Comparison of ENCODE assay signal across 9 cellular contexts in the genomic region with DNA sequence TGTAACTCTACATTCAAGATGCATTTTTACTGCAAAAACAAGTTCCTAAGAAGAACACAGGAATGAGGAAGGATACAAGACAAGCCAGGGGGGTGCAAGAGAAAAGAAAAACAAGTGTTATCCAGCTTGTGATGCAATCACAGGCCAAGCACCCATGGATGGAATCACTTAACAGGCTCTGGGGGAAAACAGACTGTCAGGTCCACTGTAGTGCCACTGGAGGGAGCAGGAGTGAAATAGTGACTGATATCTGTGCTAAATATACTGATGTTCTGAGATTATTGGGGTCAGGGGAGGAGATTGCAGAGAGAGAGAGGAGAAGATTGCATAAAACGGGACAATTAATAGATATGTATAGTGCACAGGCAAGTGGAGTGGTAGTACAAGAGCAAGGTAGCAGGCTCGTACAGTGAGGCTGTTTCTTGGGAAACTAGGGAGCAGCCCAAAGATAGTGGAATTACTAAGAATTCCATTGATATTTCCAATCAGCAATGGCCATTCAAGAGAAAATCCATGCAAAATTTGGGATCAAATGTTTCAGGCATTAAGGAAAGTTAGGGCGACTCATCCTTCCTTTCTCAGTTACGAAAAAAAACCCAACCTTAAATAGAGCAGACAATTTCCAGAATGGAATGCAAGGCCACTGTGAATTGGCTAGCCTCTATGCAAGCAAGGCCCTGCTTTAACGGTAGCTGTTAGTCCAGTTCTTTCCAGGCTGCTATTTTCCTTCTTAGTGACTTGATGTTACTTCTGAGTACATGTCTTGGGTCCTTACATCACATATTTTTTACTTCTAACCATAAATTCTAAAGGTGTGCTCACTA. TPM values are rescaled to one million over a fixed set of nuclear protein-coding genes. Genes with fewer than 3 reads are reported as not detected.
DNase-seq lines count a peak whose midpoint lies in the region; ATAC-seq and TF ChIP-seq lines count a peak whose summit lies in the region.
"Had no signal": no experiment of that assay in that cellular context is flagged by ENCODE, and none has a peak within 500 bp of the region (broad histone marks: within the 10 kb centered on the region; RNA-seq: fewer than 3 reads in every experiment).

No MANE protein-coding gene starts in this region.

- H3K9me3 Mint-ChIP-seq in GM23338 = peaks cover 9% of the 10 kb centered on the region
- peaks cover 4 to 8% of the 10 kb centered on the region in 2 donors for H3K9me3 Mint-ChIP-seq in stimulated activated naive B cell treated with anti-CD40 and anti-IgM and Interleukin-4, amounts not matched to agents 10 μg/mL and 1 μg/mL and 100 μg/mL, for 72 hours

- H3K4me3 Mint-ChIP-seq in GM23338 = no peak overlapping the region
- no peak overlapping the region for H3K4me3 Mint-ChIP-seq in stimulated activated naive B cell treated with anti-CD40 and anti-IgM and Interleukin-4, amounts not matched to agents 10 μg/mL and 1 μg/mL and 100 μg/mL, for 72 hours

- peaks cover 5% of the 10 kb centered on the region; the same call in 2 of the 3 replicates for H3K4me1 Mint-ChIP-seq in GM23338
- H3K4me1 Mint-ChIP-seq in stimulated activated naive B cell treated with anti-CD40 and anti-IgM and Interleukin-4, amounts not matched to agents 10 μg/mL and 1 μg/mL and 100 μg/mL, for 72 hours = peaks cover 0 to 3% of the 10 kb centered on the region in 2 donors
- H3K4me1 Mint-ChIP-seq: naive B cell had no signal

- H4K20me1 ChIP-seq in GM23338 (replicated peaks; ENCODE audit: insufficient read depth) (no peaks in the 10 kb centered on the region), OCI-LY7 (ENCODE audit: insufficient read depth, low read length) (no peaks in the 10 kb centered on the region)

- no peaks in the 10 kb centered on the region for H3K27me3 Mint-ChIP-seq in GM23338 (ENCODE audit: insufficient read depth, low read depth, poor library complexity)
- peaks cover 9 to 15% of the 10 kb centered on the region in 2 donors for H3K27me3 Mint-ChIP-seq in stimulated activated naive B cell treated with anti-CD40 and anti-IgM and Interleukin-4, amounts not matched to agents 10 μg/mL and 1 μg/mL and 100 μg/mL, for 72 hours

- H3K4me2 ChIP-seq in GM23338 (no peak overlapping the region), OCI-LY7 (ENCODE audit: low read length) (no peak overlapping the region)

- intact Hi-C loops in OCI-LY7 (cut with micrococcal nuclease; ENCODE audit: unreplicated experiment) = no loop called here

- H3K36me3 ChIP-seq in GM23338 (ENCODE audit: insufficient read depth) (no peaks in the 10 kb centered on the region), OCI-LY7 (ENCODE audit: insufficient read depth, low read length) (no peaks in the 10 kb centered on the region)

- BruUV-seq in OCI-LY7 (replicated peaks; lab: Mats Ljungman, UMichigan) = no TSS peak

- no peaks in the 10 kb centered on the region; the same call in 2 of the 3 replicates for H3K36me3 Mint-ChIP-seq in GM23338 (ENCODE audit: low read depth)
- no peaks in the 10 kb centered on the region for H3K36me3 Mint-ChIP-seq in stimulated activated naive B cell treated with anti-CD40 and anti-IgM and Interleukin-4, amounts not matched to agents 10 μg/mL and 1 μg/mL and 100 μg/mL, for 72 hours
- H3K36me3 Mint-ChIP-seq: naive B cell had no signal

- H3K27me3 ChIP-seq in GM23338 (ENCODE audit: insufficient read depth) = no peaks in the 10 kb centered on the region

- POLR2A ChIA-PET in OCI-LY7 (lab: Charles Lee) = interaction anchor here (2.7 kb wide), 1 partner anchor 146 kb away, joined by 30 read pairs; no protein-coding TSS in a partner anchor

- TF ChIP-seq CTCF in GM23338 (conservative IDR thresholded peaks at IDR 0.05; ENCODE audit: low read depth in 2 of 2) (peak; percentile 74 to 79), OCI-LY7 (conservative IDR thresholded peaks at IDR 0.05; ENCODE audit: low read length) (peak; percentile 55; the same call in 1 of the 2 replicates)

- no peaks in the 10 kb centered on the region for H3F3A ChIP-seq in GM23338 (replicated peaks; ENCODE audit: low read depth)

- H3K27ac ChIP-seq in GM23338 (ENCODE audit: low read depth) (0 out of 2 replicates have a peak overlapping the region, but pooled peaks have one; percentile 12), OCI-LY7 (ENCODE audit: low read depth, low read length, poor library complexity, severe bottlenecking) (no peak overlapping the region)

- CTCF ChIA-PET in OCI-LY7 (lab: Charles Lee; ENCODE audit: unreplicated experiment) = interaction anchor here (1.5 to 2.7 kb wide), 2 partner anchors 144 to 145 kb away, joined by 4 to 25 read pairs; no protein-coding TSS in a partner anchor

- no peaks in the 10 kb centered on the region for H3K9me2 ChIP-seq in GM23338 (ENCODE audit: insufficient read depth)
- no peaks in the 10 kb centered on the region for H3K9me2 ChIP-seq in OCI-LY7 (ENCODE audit: insufficient read depth, low read length)

- no peak for TF ChIP-seq POLR2A in erythroblast (IDR thresholded peaks at IDR 0.05; ENCODE audit: low read length)

- H3K79me2 ChIP-seq in GM23338 (replicated peaks; ENCODE audit: insufficient read depth) = no peaks in the 10 kb centered on the region
- no peaks in the 10 kb centered on the region for H3K79me2 ChIP-seq in OCI-LY7 (ENCODE audit: insufficient read depth, low read depth, low read length)

- DNase-seq in GM23338 (ENCODE audit: low spot score) (peak; percentile 79), OCI-LY7 (ENCODE audit: low spot score) (peak; percentile 28), fibroblast of peridontal ligament (ENCODE audit: extremely low read depth) (peak; percentile 85), retina (peak; percentile 17), NCI-H1694 (lab: John Stamatoyannopoulos, UW) (no peak), erythroblast (lab: John Stamatoyannopoulos, UW) (no peak), hippocampal formation (lab: John Stamatoyannopoulos, UW) (no peak)
- no peak for DNase-seq in stimulated activated naive B cell treated with anti-CD40 and anti-IgM and Interleukin-4, amounts not matched to agents 10 μg/mL and 1 μg/mL and 100 μg/mL, for 72 hours
- DNase-seq: naive B cell had no signal

- H2AFZ ChIP-seq in GM23338 = peak overlapping the region; percentile 49; the same call in 1 of the 2 replicates
- H2AFZ ChIP-seq in OCI-LY7 (ENCODE audit: low read length) = no peak overlapping the region

- H3K4me3 ChIP-seq in GM23338 (no peak overlapping the region), OCI-LY7 (ENCODE audit: low read depth, low read length, poor library complexity, severe bottlenecking) (no peak overlapping the region)

- H3K27ac Mint-ChIP-seq in GM23338 = peak overlapping the region; percentile 57
- no peak overlapping the region for H3K27ac Mint-ChIP-seq in stimulated activated naive B cell treated with anti-CD40 and anti-IgM and Interleukin-4, amounts not matched to agents 10 μg/mL and 1 μg/mL and 100 μg/mL, for 72 hours
- H3K27ac Mint-ChIP-seq: naive B cell had no signal

- no peaks in the 10 kb centered on the region for H3K9me3 ChIP-seq in OCI-LY7 (ENCODE audit: low read length)

- peak; percentile 93 for ATAC-seq in GM23338
- no peak for ATAC-seq in stimulated activated naive B cell treated with anti-CD40 and anti-IgM and Interleukin-4, amounts not matched to agents 10 μg/mL and 1 μg/mL and 100 μg/mL, for 72 hours (replicated peaks)

- H3K4me1 ChIP-seq in GM23338 (ENCODE audit: insufficient read depth) = no peaks in the 10 kb centered on the region
- H3K4me1 ChIP-seq in OCI-LY7 (ENCODE audit: insufficient read depth, low read length, poor library complexity, severe bottlenecking) = no peaks in the 10 kb centered on the region

TF ChIP-seq in GM23338, 12 proteins besides CTCF, POLR2A, EP300 and RAD21:
- TF ChIP-seq, protein P1, sequence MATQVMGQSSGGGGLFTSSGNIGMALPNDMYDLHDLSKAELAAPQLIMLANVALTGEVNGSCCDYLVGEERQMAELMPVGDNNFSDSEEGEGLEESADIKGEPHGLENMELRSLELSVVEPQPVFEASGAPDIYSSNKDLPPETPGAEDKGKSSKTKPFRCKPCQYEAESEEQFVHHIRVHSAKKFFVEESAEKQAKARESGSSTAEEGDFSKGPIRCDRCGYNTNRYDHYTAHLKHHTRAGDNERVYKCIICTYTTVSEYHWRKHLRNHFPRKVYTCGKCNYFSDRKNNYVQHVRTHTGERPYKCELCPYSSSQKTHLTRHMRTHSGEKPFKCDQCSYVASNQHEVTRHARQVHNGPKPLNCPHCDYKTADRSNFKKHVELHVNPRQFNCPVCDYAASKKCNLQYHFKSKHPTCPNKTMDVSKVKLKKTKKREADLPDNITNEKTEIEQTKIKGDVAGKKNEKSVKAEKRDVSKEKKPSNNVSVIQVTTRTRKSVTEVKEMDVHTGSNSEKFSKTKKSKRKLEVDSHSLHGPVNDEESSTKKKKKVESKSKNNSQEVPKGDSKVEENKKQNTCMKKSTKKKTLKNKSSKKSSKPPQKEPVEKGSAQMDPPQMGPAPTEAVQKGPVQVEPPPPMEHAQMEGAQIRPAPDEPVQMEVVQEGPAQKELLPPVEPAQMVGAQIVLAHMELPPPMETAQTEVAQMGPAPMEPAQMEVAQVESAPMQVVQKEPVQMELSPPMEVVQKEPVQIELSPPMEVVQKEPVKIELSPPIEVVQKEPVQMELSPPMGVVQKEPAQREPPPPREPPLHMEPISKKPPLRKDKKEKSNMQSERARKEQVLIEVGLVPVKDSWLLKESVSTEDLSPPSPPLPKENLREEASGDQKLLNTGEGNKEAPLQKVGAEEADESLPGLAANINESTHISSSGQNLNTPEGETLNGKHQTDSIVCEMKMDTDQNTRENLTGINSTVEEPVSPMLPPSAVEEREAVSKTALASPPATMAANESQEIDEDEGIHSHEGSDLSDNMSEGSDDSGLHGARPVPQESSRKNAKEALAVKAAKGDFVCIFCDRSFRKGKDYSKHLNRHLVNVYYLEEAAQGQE (IDR thresholded peaks at IDR 0.05; ENCODE audit: unreplicated experiment) = no peak
- 0 out of 2 replicates have a peak, but pooled peaks have one; percentile 11 for TF ChIP-seq CREB1 (CRISPR knock-in tag; IDR thresholded peaks at IDR 0.05; ENCODE audit: low read depth)
- TF ChIP-seq EZH2 (IDR thresholded peaks at IDR 0.05; ENCODE audit: low read depth, unreplicated experiment) = no peak

RNA-seq across cellular contexts. Expression of gene CEP126, which starts 52.2 kb away (rescaled TPM):
- 1.4 and 2.1 TPM in 2 replicates for total RNA-seq in GM23338 (2014; rRNA removed; shearing (Covaris generic))
- polyA plus RNA-seq in GM23338 (2016; fragmentation: Nextera tagmentation; extraction: Ambion mirVana) = 1.5 and 2.3 TPM in 2 replicates
- 1.5 and 3.2 TPM in 2 replicates for total RNA-seq in OCI-LY7 (2014; rRNA removed; shearing (Covaris generic))
- total RNA-seq in OCI-LY7 (2022) = 5.9 and 7.3 TPM in 2 replicates

RNA-seq across cellular contexts. Expression of gene ANGPTL5, which starts 53.7 kb away (rescaled TPM):
- total RNA-seq in GM23338 (2014; rRNA removed; shearing (Covaris generic)) = not detected in 2 replicates
- polyA plus RNA-seq in GM23338 (2016; fragmentation: Nextera tagmentation; extraction: Ambion mirVana) = not detected in 2 replicates
- total RNA-seq in OCI-LY7 (2014; rRNA removed; shearing (Covaris generic)) = not detected in 2 replicates
- not detected in 2 replicates for total RNA-seq in OCI-LY7 (2022)

Comparison
In these comparisons a context has a peak if more than half of its experiments do, and no peak if none do; other contexts are left out.
1. DNase-seq: peak in GM23338 (single experiment), OCI-LY7 (single experiment), fibroblast of peridontal ligament (single experiment) and retina (single experiment); none in NCI-H1694 (single experiment), stimulated activated naive B cell treated with anti-CD40 and anti-IgM and Interleukin-4, amounts not matched to agents 10 μg/mL and 1 μg/mL and 100 μg/mL, for 72 hours (single experiment), erythroblast (0 of 2) and hippocampal formation (0 of 2).